Comparison of ENCODE assay signal across 8 cellular contexts in the genomic region with DNA sequence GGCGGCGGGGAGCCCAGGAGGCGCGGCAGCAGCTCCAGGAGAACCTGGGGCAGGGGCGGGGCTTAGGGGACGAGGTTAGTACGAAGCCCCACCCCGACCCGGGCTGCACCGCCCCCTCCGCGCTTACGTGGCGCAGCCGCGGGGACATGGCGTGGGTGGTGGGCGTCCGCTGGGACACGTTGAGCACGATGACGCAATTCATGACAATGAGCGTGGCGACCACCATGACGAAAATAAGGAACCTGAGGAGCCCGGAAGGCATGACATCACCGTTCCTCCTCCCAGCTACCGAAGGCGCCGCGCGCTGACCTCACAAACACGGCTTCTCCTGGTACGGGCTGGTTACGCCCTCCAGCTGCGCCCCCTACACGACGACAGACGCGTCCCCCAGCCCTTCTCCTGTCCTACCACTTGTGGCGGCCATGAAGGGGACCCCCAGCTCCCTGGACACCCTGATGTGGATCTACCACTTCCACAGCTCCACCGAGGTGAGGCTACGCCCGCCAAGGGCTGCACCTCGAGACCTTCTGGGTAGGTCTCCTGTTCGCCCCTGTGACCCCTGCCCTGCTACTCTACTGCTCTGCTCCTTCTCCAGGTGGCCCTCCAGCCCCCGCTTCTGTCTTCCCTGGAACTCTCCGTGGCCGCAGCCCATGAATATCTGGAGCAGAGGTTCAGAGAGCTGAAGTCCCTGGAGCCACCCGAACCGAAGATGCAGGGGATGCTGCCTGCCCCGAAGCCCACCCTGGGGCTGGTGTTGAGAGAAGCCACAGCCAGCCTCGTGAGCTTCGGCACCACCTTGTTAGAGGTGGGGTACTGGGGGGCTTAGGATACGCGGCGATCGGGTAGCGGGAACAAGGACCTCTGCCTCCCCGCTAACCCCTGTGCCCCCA. TPM values are rescaled to one million over a fixed set of nuclear protein-coding genes. Genes with fewer than 3 reads are reported as not detected.
A peak's percentile ranks its signal among the peaks of the same experiment; 100 is the strongest.
DNase-seq lines count a peak whose midpoint lies in the region; ATAC-seq and TF ChIP-seq lines count a peak whose summit lies in the region.

TSS of gene C17orf107 (plus strand) at position 196 of the 890 bp plus-strand sequence. CDS start at position 423, 227 bp downstream.

- TF ChIP-seq EP300 in Ishikawa (IDR thresholded peaks at IDR 0.05; ENCODE audit: borderline replicate concordance), result no peak

- H3K4me3 Mint-ChIP-seq in activated CD8-positive, alpha-beta memory T cell treated with anti-CD3 and anti-CD28 coated beads, Interleukin-2, amount 10 ng/mL, durations not matched to agents 7 days and 5 days, result peak within 1 kb of the TSS; percentile 80

- H3K4me1 Mint-ChIP-seq in activated CD8-positive, alpha-beta memory T cell treated with anti-CD3 and anti-CD28 coated beads, Interleukin-2, amount 10 ng/mL, durations not matched to agents 7 days and 5 days, result peaks cover 36% of the 10 kb centered on the region

- H3K27me3 ChIP-seq in endocrine pancreas (ENCODE audit: control insufficient read depth, insufficient read depth, low read length) (no peaks in the 10 kb centered on the region), mononuclear cell (ENCODE audit: insufficient read depth, low read length) (peaks cover 7% of the 10 kb centered on the region)

- CTCF ChIA-PET in activated CD8-positive, alpha-beta memory T cell treated with anti-CD3 and anti-CD28 coated beads, Interleukin-2, amount 10 ng/mL, durations not matched to agents 7 days and 5 days (lab: Charles Lee), result interaction anchor here (0.6 to 2.2 kb wide), 16 partner anchors 8 to 189 kb away, joined by 3 to 21 read pairs (median 4); partner anchors contain the start of genes ARRB2, GLTPD2, PFN1 and PSMB6

- DNase-seq in EL, result peak; percentile 68
- DNase-seq in activated CD8-positive, alpha-beta memory T cell treated with anti-CD3 and anti-CD28 coated beads, Interleukin-2, amount 10 ng/mL, durations not matched to agents 7 days and 5 days, result peak; percentile 90
- peak; percentile 89 to 96 for DNase-seq in stimulated activated CD8-positive, alpha-beta memory T cell treated with anti-CD3 and anti-CD28 coated beads, Interleukin-15, amount 100 ng/mL, for 48 hours (ENCODE audit: low read depth in 2 of 2)

- peaks cover 2% of the 10 kb centered on the region for H3K36me3 Mint-ChIP-seq in activated CD8-positive, alpha-beta memory T cell treated with anti-CD3 and anti-CD28 coated beads, Interleukin-2, amount 10 ng/mL, durations not matched to agents 7 days and 5 days

- peaks cover 4% of the 10 kb centered on the region for H3K27me3 Mint-ChIP-seq in activated CD8-positive, alpha-beta memory T cell treated with anti-CD3 and anti-CD28 coated beads, Interleukin-2, amount 10 ng/mL, durations not matched to agents 7 days and 5 days

- peak within 1 kb of the TSS; percentile 92 for H3K9ac ChIP-seq in endocrine pancreas (ENCODE audit: control insufficient read depth, insufficient read depth, low read length)

- no peak for TF ChIP-seq RAD21 in Ishikawa (IDR thresholded peaks at IDR 0.05; ENCODE audit: low read depth)

- H3K9me3 ChIP-seq in endocrine pancreas (ENCODE audit: control insufficient read depth, low read length) (no peaks in the 10 kb centered on the region), mononuclear cell (ENCODE audit: low read depth, low read length) (no peaks in the 10 kb centered on the region)

- H3K4me1 ChIP-seq in endocrine pancreas (ENCODE audit: control insufficient read depth, insufficient read depth, low read length) (no peaks in the 10 kb centered on the region), mononuclear cell (ENCODE audit: insufficient read depth, low read length) (peaks cover 53% of the 10 kb centered on the region)

- peak within 1 kb of the TSS; percentile 40 for H3K4me3 ChIP-seq in endocrine pancreas (ENCODE audit: control insufficient read depth, insufficient read depth, low read length)
- H3K4me3 ChIP-seq in mononuclear cell (ENCODE audit: low read length), result peak within 1 kb of the TSS; percentile 42

- H3K27ac Mint-ChIP-seq in activated CD8-positive, alpha-beta memory T cell treated with anti-CD3 and anti-CD28 coated beads, Interleukin-2, amount 10 ng/mL, durations not matched to agents 7 days and 5 days, result peak within 1 kb of the TSS; percentile 72

- no peaks in the 10 kb centered on the region for H3K9me3 Mint-ChIP-seq in activated CD8-positive, alpha-beta memory T cell treated with anti-CD3 and anti-CD28 coated beads, Interleukin-2, amount 10 ng/mL, durations not matched to agents 7 days and 5 days (ENCODE audit: low read depth)

- peak; percentile 83 for ATAC-seq in activated CD8-positive, alpha-beta memory T cell treated with anti-CD3 and anti-CD28 coated beads, Interleukin-2, amount 10 ng/mL, durations not matched to agents 7 days and 5 days
- ATAC-seq in GM18868 (IDR thresholded peaks at IDR 0.05; ENCODE audit: unreplicated experiment), result no peak
- no peak for ATAC-seq in HG02852 (IDR thresholded peaks at IDR 0.05; ENCODE audit: unreplicated experiment)

- H3K36me3 ChIP-seq in endocrine pancreas (ENCODE audit: control insufficient read depth, insufficient read depth, low read length), result no peaks in the 10 kb centered on the region

TF ChIP-seq in Ishikawa, 13 proteins besides CTCF, POLR2A, EP300 and RAD21:
- TF ChIP-seq, protein P1, sequence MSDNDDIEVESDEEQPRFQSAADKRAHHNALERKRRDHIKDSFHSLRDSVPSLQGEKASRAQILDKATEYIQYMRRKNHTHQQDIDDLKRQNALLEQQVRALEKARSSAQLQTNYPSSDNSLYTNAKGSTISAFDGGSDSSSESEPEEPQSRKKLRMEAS (IDR thresholded peaks at IDR 0.05), result peak; percentile 46; the same call in 1 of the 2 replicates
- no peak for TF ChIP-seq NFIC (IDR thresholded peaks at IDR 0.05)
- TF ChIP-seq EGR1 (IDR thresholded peaks at IDR 0.05), result peak; percentile 94
- peak; percentile 97 for TF ChIP-seq ZBTB7A (IDR thresholded peaks at IDR 0.05; ENCODE audit: low read depth)
- TF ChIP-seq CEBPB (IDR thresholded peaks at IDR 0.05), result peak; percentile 61
- peak; percentile 79 for TF ChIP-seq CREB1 (IDR thresholded peaks at IDR 0.05; ENCODE audit: low read depth)
- no peak for TF ChIP-seq FOXM1 (IDR thresholded peaks at IDR 0.05; ENCODE audit: borderline replicate concordance, low read depth)
- TF ChIP-seq TAF1 (IDR thresholded peaks at IDR 0.05; ENCODE audit: low read depth), result 0 out of 2 replicates have a peak, but pooled peaks have one; percentile 5
- no peak for TF ChIP-seq REST (IDR thresholded peaks at IDR 0.05; ENCODE audit: low read depth)
- TF ChIP-seq TCF12 (IDR thresholded peaks at IDR 0.05; ENCODE audit: low read depth), result no peak
- TF ChIP-seq TEAD4 (IDR thresholded peaks at IDR 0.05), result no peak
- TF ChIP-seq, protein P2, sequence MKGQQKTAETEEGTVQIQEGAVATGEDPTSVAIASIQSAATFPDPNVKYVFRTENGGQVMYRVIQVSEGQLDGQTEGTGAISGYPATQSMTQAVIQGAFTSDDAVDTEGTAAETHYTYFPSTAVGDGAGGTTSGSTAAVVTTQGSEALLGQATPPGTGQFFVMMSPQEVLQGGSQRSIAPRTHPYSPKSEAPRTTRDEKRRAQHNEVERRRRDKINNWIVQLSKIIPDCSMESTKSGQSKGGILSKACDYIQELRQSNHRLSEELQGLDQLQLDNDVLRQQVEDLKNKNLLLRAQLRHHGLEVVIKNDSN (IDR thresholded peaks at IDR 0.05), result no peak
- TF ChIP-seq YY1 (IDR thresholded peaks at IDR 0.05; ENCODE audit: low read depth), result peak; percentile 49; the same call in 1 of the 2 replicates

RNA-seq across cellular contexts. Expression of gene C17orf107, which starts in this region (rescaled TPM):
- 1 to 10 TPM in 1 of 2 experiments, under 1 TPM in 1; 0.98 to 1.2 TPM for total RNA-seq in activated CD8-positive, alpha-beta memory T cell treated with anti-CD3 and anti-CD28 coated beads, Interleukin-2, amount 10 ng/mL, durations not matched to agents 7 days and 5 days
- 26.4 TPM for total RNA-seq in mononuclear cell

Comparison
In these comparisons a context has a peak if more than half of its experiments do, and no peak if none do; other contexts are left out.
1. RNA of gene C17orf107 (total RNA-seq): 26.4 TPM in mononuclear cell (single experiment); 0.98 to 1.2 TPM in activated CD8-positive, alpha-beta memory T cell treated with anti-CD3 and anti-CD28 coated beads, Interleukin-2, amount 10 ng/mL, durations not matched to agents 7 days and 5 days; every median in the first group is over 10 times any median in the second.
2. Peak in every context shown above with its lines, with median percentiles within 50 percentile points of each other: DNase-seq.